Comparison of ENCODE assay signal across 13 cellular contexts in genomic region chr15:99721104-99721778, GRCh38. TPM values are rescaled to one million over a fixed set of nuclear protein-coding genes. Genes with fewer than 3 reads are reported as not detected.
DNase-seq lines count a peak whose midpoint lies in the region; ATAC-seq and TF ChIP-seq lines count a peak whose summit lies in the region.
"Had no signal": no experiment of that assay in that cellular context is flagged by ENCODE, and none has a peak within 500 bp of the region (broad histone marks: within the 10 kb centered on the region; RNA-seq: fewer than 3 reads in every experiment).

No MANE protein-coding gene starts in this region.

- TF ChIP-seq POLR2A in esophagus squamous epithelium (IDR thresholded peaks at IDR 0.05): no peak

- H4K20me1 ChIP-seq in PC-9 (ENCODE audit: insufficient read depth): no peaks in the 10 kb centered on the region

- POLR2A ChIA-PET in activated B cell treated with CpG ODN at 0.5 μM for 24 hours (lab: Charles Lee) (interaction anchor here (0.6 kb wide), 2 partner anchors 12 to 30 kb away, joined by 3 to 5 read pairs; partner anchors contain the start of gene LYSMD4), PC-9 (lab: Charles Lee; ENCODE audit: unreplicated experiment) (no interaction called here)

- no peaks in the 10 kb centered on the region for H3K9me3 Mint-ChIP-seq in activated T-cell treated with anti-CD3 and anti-CD28 coated beads, Interleukin-2, amount 50 U/mL, for 24 hours
- no peaks in the 10 kb centered on the region for H3K9me3 Mint-ChIP-seq in activated B cell treated with CpG ODN at 0.5 μM for 24 hours
- H3K9me3 Mint-ChIP-seq: memory B cell had no signal

- H3K27me3 ChIP-seq in esophagus squamous epithelium (no peaks in the 10 kb centered on the region), skeletal muscle tissue (ENCODE audit: control insufficient read depth in 3 of 3, insufficient read depth in 3 of 3, low read length in 3 of 3) (no peaks in the 10 kb centered on the region), PC-9 (ENCODE audit: insufficient read depth, low read depth) (no peaks in the 10 kb centered on the region)

- no peak for ATAC-seq in activated B cell treated with CpG ODN at 0.5 μM for 24 hours (ENCODE audit: low read depth)
- no peak for ATAC-seq in GM21825 (IDR thresholded peaks at IDR 0.05; ENCODE audit: unreplicated experiment)

- H3K9me3 ChIP-seq in esophagus squamous epithelium: no peaks in the 10 kb centered on the region
- no peaks in the 10 kb centered on the region for H3K9me3 ChIP-seq in skeletal muscle tissue (ENCODE audit: control insufficient read depth in 3 of 3, low read length in 3 of 3)
- H3K9me3 ChIP-seq in PC-9 (ENCODE audit: insufficient read depth, low read depth): no peaks in the 10 kb centered on the region

- H3K36me3 Mint-ChIP-seq in activated T-cell treated with anti-CD3 and anti-CD28 coated beads, Interleukin-2, amount 50 U/mL, for 24 hours (ENCODE audit: low read depth): peaks cover 2% of the 10 kb centered on the region
- H3K36me3 Mint-ChIP-seq in activated B cell treated with CpG ODN at 0.5 μM for 24 hours (ENCODE audit: low read depth): peaks cover 12% of the 10 kb centered on the region

- no peak overlapping the region for H3K4me3 ChIP-seq in esophagus squamous epithelium
- H3K4me3 ChIP-seq in skeletal muscle tissue (ENCODE audit: low read length in 3 of 3): no peak overlapping the region
- H3K4me3 ChIP-seq in PC-9: no peak overlapping the region

- peaks cover 0 to 17% (median 0%) of the 10 kb centered on the region in 3 donors for H3K36me3 ChIP-seq in esophagus squamous epithelium
- no peaks in the 10 kb centered on the region for H3K36me3 ChIP-seq in skeletal muscle tissue (ENCODE audit: control insufficient read depth in 3 of 3, insufficient read depth in 3 of 3, low read length in 3 of 3)
- no peaks in the 10 kb centered on the region for H3K36me3 ChIP-seq in PC-9 (ENCODE audit: low read depth)

- H3K27me3 Mint-ChIP-seq in activated T-cell treated with anti-CD3 and anti-CD28 coated beads, Interleukin-2, amount 50 U/mL, for 24 hours: no peaks in the 10 kb centered on the region
- H3K27me3 Mint-ChIP-seq in activated B cell treated with CpG ODN at 0.5 μM for 24 hours: no peaks in the 10 kb centered on the region
- H3K27me3 Mint-ChIP-seq: memory B cell had no signal

- peaks cover 43% of the 10 kb centered on the region for H3K4me1 Mint-ChIP-seq in activated T-cell treated with anti-CD3 and anti-CD28 coated beads, Interleukin-2, amount 50 U/mL, for 24 hours (ENCODE audit: low read depth)
- H3K4me1 Mint-ChIP-seq in activated B cell treated with CpG ODN at 0.5 μM for 24 hours: peaks cover 41% of the 10 kb centered on the region

- H3K79me2 ChIP-seq in PC-9 (ENCODE audit: low read depth): no peaks in the 10 kb centered on the region
- H3K79me2 ChIP-seq: parathyroid adenoma had no signal

- H3K4me3 Mint-ChIP-seq in activated T-cell treated with anti-CD3 and anti-CD28 coated beads, Interleukin-2, amount 50 U/mL, for 24 hours: no peak overlapping the region
- H3K4me3 Mint-ChIP-seq in activated B cell treated with CpG ODN at 0.5 μM for 24 hours: no peak overlapping the region

- no peak for DNase-seq in activated T-cell treated with anti-CD3 and anti-CD28 coated beads, Interleukin-2, amount 50 U/mL, for 24 hours
- no peak for DNase-seq in activated T-cell treated with anti-CD3 and anti-CD28 coated beads, Interleukin-2, amount 50 U/mL, for 1 hour
- no peak for DNase-seq in activated B cell treated with CpG ODN at 0.5 μM for 24 hours
- DNase-seq in esophagus squamous epithelium (lab: John Stamatoyannopoulos, UW): no peak
- no peak for DNase-seq in RKO (ENCODE audit: low spot score)
- no peak for DNase-seq in PC-9
- DNase-seq: hypothalamus, NCI-H2081, OCI-M1 had no signal

- no peaks in the 10 kb centered on the region for H3F3A ChIP-seq in PC-9 (ENCODE audit: insufficient read depth, low read depth)

- H3K9me2 ChIP-seq in PC-9 (ENCODE audit: insufficient read depth): no peaks in the 10 kb centered on the region

- no peak for TF ChIP-seq CTCF in activated B cell treated with CpG ODN at 0.5 μM for 24 hours (IDR thresholded peaks at IDR 0.05)
- TF ChIP-seq CTCF in esophagus squamous epithelium (IDR thresholded peaks at IDR 0.05): no peak
- TF ChIP-seq CTCF in PC-9 (conservative IDR thresholded peaks at IDR 0.05): no peak

- no peak overlapping the region for H2AFZ ChIP-seq in PC-9
- H2AFZ ChIP-seq: parathyroid adenoma had no signal

- no TSS peak for BruUV-seq in PC-9 (replicated peaks; lab: Mats Ljungman, UMichigan)

- H3K27ac ChIP-seq in esophagus squamous epithelium: peak overlapping the region; percentile 19 to 59 (median 40)
- H3K27ac ChIP-seq in skeletal muscle tissue (ENCODE audit: low read depth, low read length): peak overlapping the region; percentile 59
- no peak overlapping the region for H3K27ac ChIP-seq in PC-9
- H3K27ac ChIP-seq: parathyroid adenoma had no signal

- no peak overlapping the region for H3K9ac ChIP-seq in skeletal muscle tissue (ENCODE audit: low read depth in 1 of 3, low read length in 3 of 3)
- H3K9ac ChIP-seq: parathyroid adenoma had no signal

- WGBS in esophagus squamous epithelium, 2 donors: 43 to 56% methylated on average over 3 of the region's 3 CpGs

- H3K4me2 ChIP-seq in PC-9: no peak overlapping the region

- H3K4me1 ChIP-seq in esophagus squamous epithelium: peaks cover 6 to 48% (median 24%) of the 10 kb centered on the region in 3 donors
- peaks cover 39 to 56% (median 45%) of the 10 kb centered on the region in 3 donors for H3K4me1 ChIP-seq in skeletal muscle tissue (ENCODE audit: control insufficient read depth in 3 of 3, insufficient read depth in 3 of 3, low read length in 3 of 3)
- no peaks in the 10 kb centered on the region for H3K4me1 ChIP-seq in PC-9 (replicated peaks; ENCODE audit: insufficient read depth)

- peak overlapping the region; percentile 79 for H3K27ac Mint-ChIP-seq in activated T-cell treated with anti-CD3 and anti-CD28 coated beads, Interleukin-2, amount 50 U/mL, for 24 hours
- peak overlapping the region; percentile 10 for H3K27ac Mint-ChIP-seq in activated B cell treated with CpG ODN at 0.5 μM for 24 hours
- H3K27ac Mint-ChIP-seq: memory B cell had no signal

- intact Hi-C loops in activated B cell treated with CpG ODN at 0.5 μM for 24 hours (cut with micrococcal nuclease): no loop called here
- intact Hi-C loops in esophagus squamous epithelium (cut with DNase I): no loop called here
- intact Hi-C loops in PC-9 (cut with micrococcal nuclease; ENCODE audit: unreplicated experiment): no loop called here

- CTCF ChIA-PET in activated B cell treated with CpG ODN at 0.5 μM for 24 hours (lab: Charles Lee): interaction anchor here (1.3 kb wide), 1 partner anchor 17 kb away, joined by 3 read pairs; no protein-coding TSS in a partner anchor
- CTCF ChIA-PET in PC-9 (lab: Charles Lee): interaction anchor here (0.6 kb wide), 1 partner anchor 470 kb away, joined by 3 read pairs; the partner anchor contains the start of gene LRRC28

RNA-seq across cellular contexts. Expression of gene LYSMD4, which starts 12.0 kb away (rescaled TPM):
- total RNA-seq in activated B cell treated with CpG ODN at 0.5 μM for 24 hours: 4.7 and 6.1 TPM in 2 replicates
- 10 to 100 TPM in 3 of 4 donors, 1 to 10 TPM in 1; 9.3 to 18.1 (median 14.1) TPM for total RNA-seq in esophagus squamous epithelium
- total RNA-seq in skeletal muscle tissue: 11.0 TPM
- total RNA-seq in PC-9 (2021): 4.7 and 5.7 TPM in 2 replicates
